ENCODE assay signal across 18 cellular contexts in genomic region chr1:106910798-106911197, GRCh38.
DNase-seq lines count a peak whose midpoint lies in the region; ATAC-seq and TF ChIP-seq lines count a peak whose summit lies in the region.
"Had no signal": no experiment of that assay in that cellular context is flagged by ENCODE, and none has a peak within 500 bp of the region (broad histone marks: within the 10 kb centered on the region; RNA-seq: fewer than 3 reads in every experiment).

No MANE protein-coding gene starts in this region.

- H3K9me3 ChIP-seq in RWPE2 (ENCODE audit: severe bottlenecking) (no peaks in the 10 kb centered on the region), skeletal muscle satellite cell (replicated peaks; ENCODE audit: low read length) (no peaks in the 10 kb centered on the region)
- H3K9me3 ChIP-seq: HAP-1 had no signal

- H3K27ac ChIP-seq in RWPE2 (ENCODE audit: poor library complexity, severe bottlenecking): no peak overlapping the region

- no peaks in the 10 kb centered on the region for H3K4me1 Mint-ChIP-seq in stimulated activated effector memory CD8-positive, alpha-beta T cell treated with anti-CD3 and anti-CD28 coated beads, Interleukin-12 subunit alpha, Interleukin-12 subunit beta, amount 100 ng/mL, for 72 hours
- H3K4me1 Mint-ChIP-seq: CD14-positive monocyte had no signal

- ATAC-seq in RWPE2 (ENCODE audit: low read depth): peak; percentile 53; the same call in 1 of the 3 replicates
- no peak for ATAC-seq in stimulated activated effector memory CD8-positive, alpha-beta T cell treated with anti-CD3 and anti-CD28 coated beads, Interleukin-12 subunit alpha, Interleukin-12 subunit beta, amount 100 ng/mL, for 72 hours
- ATAC-seq: K562 had no signal

- H3K4me3 ChIP-seq in RWPE2 (ENCODE audit: severe bottlenecking) (no peak overlapping the region), skeletal muscle satellite cell (ENCODE audit: low read length) (no peak overlapping the region)
- H3K4me3 ChIP-seq: HAP-1, K562 had no signal

- H3K36me3 ChIP-seq in RWPE2 (ENCODE audit: low read depth): no peaks in the 10 kb centered on the region
- H3K36me3 ChIP-seq in skeletal muscle satellite cell (ENCODE audit: insufficient read depth, low read length): no peaks in the 10 kb centered on the region
- H3K36me3 ChIP-seq: HAP-1 had no signal

- peak overlapping the region; percentile 58 for H3K4me2 ChIP-seq in skeletal muscle satellite cell (ENCODE audit: low read length)

- no peak for TF ChIP-seq CTCF in RWPE2 (IDR thresholded peaks at IDR 0.05; ENCODE audit: poor library complexity, severe bottlenecking)

- DNase-seq in HPDE6-E6E7 (ENCODE audit: extremely low spot score): peak; percentile 16
- no peak for DNase-seq in RWPE2 (ENCODE audit: low spot score)
- DNase-seq in fibroblast of gingiva (ENCODE audit: low read depth): peak; percentile 51
- no peak for DNase-seq in stimulated activated effector memory CD8-positive, alpha-beta T cell treated with anti-CD3 and anti-CD28 coated beads, Interleukin-12 subunit alpha, Interleukin-12 subunit beta, amount 100 ng/mL, for 72 hours (ENCODE audit: low spot score in 2 of 2)
- DNase-seq in activated gamma-delta T cell (lab: John Stamatoyannopoulos, UW): no peak
- DNase-seq in NK-92 (lab: John Stamatoyannopoulos, UW; ENCODE audit: unreplicated experiment): no peak
- DNase-seq: ACHN, AML-193, DMS 273 treated with DMSO at 0.1 percent for 48 hours, NCI-H1436, NCI-H2029 treated with DMSO at 0.1 percent for 48 hours, NCI-H2171 treated with DMSO at 0.1 percent for 48 hours, NCI-H446 treated with DMSO at 0.1 percent for 48 hours, NCI-H748 treated with DMSO at 0.1 percent for 48 hours had no signal

- no peak overlapping the region for H3K27ac Mint-ChIP-seq in stimulated activated effector memory CD8-positive, alpha-beta T cell treated with anti-CD3 and anti-CD28 coated beads, Interleukin-12 subunit alpha, Interleukin-12 subunit beta, amount 100 ng/mL, for 72 hours
- H3K27ac Mint-ChIP-seq: CD14-positive monocyte had no signal

- H3K27me3 ChIP-seq in RWPE2 (ENCODE audit: insufficient read depth, poor library complexity, severe bottlenecking): no peaks in the 10 kb centered on the region
- no peaks in the 10 kb centered on the region for H3K27me3 ChIP-seq in skeletal muscle satellite cell (ENCODE audit: control insufficient read depth, insufficient read depth, low read length)

- peak overlapping the region; percentile 44 for H3K9ac ChIP-seq in skeletal muscle satellite cell (ENCODE audit: low read depth, low read length)

- H3K4me1 ChIP-seq in RWPE2 (ENCODE audit: insufficient read depth, poor library complexity, severe bottlenecking): no peaks in the 10 kb centered on the region
- peaks cover 26% of the 10 kb centered on the region for H3K4me1 ChIP-seq in skeletal muscle satellite cell (ENCODE audit: control insufficient read depth, insufficient read depth, low read length)
- H3K4me1 ChIP-seq: HAP-1 had no signal

- H3K9me3 Mint-ChIP-seq in stimulated activated effector memory CD8-positive, alpha-beta T cell treated with anti-CD3 and anti-CD28 coated beads, Interleukin-12 subunit alpha, Interleukin-12 subunit beta, amount 100 ng/mL, for 72 hours: peaks cover 2% of the 10 kb centered on the region

- no peak overlapping the region for H3K4me3 Mint-ChIP-seq in stimulated activated effector memory CD8-positive, alpha-beta T cell treated with anti-CD3 and anti-CD28 coated beads, Interleukin-12 subunit alpha, Interleukin-12 subunit beta, amount 100 ng/mL, for 72 hours
- H3K4me3 Mint-ChIP-seq: CD14-positive monocyte had no signal

- no peaks in the 10 kb centered on the region for H3K36me3 Mint-ChIP-seq in stimulated activated effector memory CD8-positive, alpha-beta T cell treated with anti-CD3 and anti-CD28 coated beads, Interleukin-12 subunit alpha, Interleukin-12 subunit beta, amount 100 ng/mL, for 72 hours
- H3K36me3 Mint-ChIP-seq: CD14-positive monocyte had no signal

Comparison
In these comparisons a context has a peak if more than half of its experiments do, and no peak if none do; other contexts are left out.
1. DNase-seq: peak in HPDE6-E6E7 (single experiment) and fibroblast of gingiva (single experiment); none in RWPE2 (single experiment), stimulated activated effector memory CD8-positive, alpha-beta T cell treated with anti-CD3 and anti-CD28 coated beads, Interleukin-12 subunit alpha, Interleukin-12 subunit beta, amount 100 ng/mL, for 72 hours (0 of 2), activated gamma-delta T cell (single experiment) and NK-92 (single experiment).